1 cellular context compared by ENCODE assay signal in the genomic region with DNA sequence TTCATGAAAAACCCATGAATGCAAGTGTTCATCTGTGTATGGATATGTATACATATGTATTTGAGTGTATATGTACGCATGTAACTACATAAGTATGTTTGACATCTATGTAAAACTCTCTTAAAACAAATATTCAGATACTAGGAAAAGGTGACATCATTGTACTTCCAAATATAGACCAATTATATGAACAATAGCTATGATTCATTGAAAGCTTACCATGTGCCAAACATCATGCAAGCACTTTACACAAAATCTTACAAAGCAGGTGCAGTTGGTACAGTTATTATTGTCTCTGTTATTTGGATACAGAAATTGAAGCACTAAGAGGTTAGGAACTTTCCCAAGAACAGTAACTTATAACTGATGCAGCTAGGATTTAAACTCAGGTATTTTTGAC.
TF ChIP-seq lines count a peak whose summit lies in the region.

No MANE protein-coding gene starts in this region.

TF ChIP-seq in GM23338, 12 proteins besides CTCF, POLR2A, EP300 and RAD21 (continued from another document):
- TF ChIP-seq, protein P1, sequence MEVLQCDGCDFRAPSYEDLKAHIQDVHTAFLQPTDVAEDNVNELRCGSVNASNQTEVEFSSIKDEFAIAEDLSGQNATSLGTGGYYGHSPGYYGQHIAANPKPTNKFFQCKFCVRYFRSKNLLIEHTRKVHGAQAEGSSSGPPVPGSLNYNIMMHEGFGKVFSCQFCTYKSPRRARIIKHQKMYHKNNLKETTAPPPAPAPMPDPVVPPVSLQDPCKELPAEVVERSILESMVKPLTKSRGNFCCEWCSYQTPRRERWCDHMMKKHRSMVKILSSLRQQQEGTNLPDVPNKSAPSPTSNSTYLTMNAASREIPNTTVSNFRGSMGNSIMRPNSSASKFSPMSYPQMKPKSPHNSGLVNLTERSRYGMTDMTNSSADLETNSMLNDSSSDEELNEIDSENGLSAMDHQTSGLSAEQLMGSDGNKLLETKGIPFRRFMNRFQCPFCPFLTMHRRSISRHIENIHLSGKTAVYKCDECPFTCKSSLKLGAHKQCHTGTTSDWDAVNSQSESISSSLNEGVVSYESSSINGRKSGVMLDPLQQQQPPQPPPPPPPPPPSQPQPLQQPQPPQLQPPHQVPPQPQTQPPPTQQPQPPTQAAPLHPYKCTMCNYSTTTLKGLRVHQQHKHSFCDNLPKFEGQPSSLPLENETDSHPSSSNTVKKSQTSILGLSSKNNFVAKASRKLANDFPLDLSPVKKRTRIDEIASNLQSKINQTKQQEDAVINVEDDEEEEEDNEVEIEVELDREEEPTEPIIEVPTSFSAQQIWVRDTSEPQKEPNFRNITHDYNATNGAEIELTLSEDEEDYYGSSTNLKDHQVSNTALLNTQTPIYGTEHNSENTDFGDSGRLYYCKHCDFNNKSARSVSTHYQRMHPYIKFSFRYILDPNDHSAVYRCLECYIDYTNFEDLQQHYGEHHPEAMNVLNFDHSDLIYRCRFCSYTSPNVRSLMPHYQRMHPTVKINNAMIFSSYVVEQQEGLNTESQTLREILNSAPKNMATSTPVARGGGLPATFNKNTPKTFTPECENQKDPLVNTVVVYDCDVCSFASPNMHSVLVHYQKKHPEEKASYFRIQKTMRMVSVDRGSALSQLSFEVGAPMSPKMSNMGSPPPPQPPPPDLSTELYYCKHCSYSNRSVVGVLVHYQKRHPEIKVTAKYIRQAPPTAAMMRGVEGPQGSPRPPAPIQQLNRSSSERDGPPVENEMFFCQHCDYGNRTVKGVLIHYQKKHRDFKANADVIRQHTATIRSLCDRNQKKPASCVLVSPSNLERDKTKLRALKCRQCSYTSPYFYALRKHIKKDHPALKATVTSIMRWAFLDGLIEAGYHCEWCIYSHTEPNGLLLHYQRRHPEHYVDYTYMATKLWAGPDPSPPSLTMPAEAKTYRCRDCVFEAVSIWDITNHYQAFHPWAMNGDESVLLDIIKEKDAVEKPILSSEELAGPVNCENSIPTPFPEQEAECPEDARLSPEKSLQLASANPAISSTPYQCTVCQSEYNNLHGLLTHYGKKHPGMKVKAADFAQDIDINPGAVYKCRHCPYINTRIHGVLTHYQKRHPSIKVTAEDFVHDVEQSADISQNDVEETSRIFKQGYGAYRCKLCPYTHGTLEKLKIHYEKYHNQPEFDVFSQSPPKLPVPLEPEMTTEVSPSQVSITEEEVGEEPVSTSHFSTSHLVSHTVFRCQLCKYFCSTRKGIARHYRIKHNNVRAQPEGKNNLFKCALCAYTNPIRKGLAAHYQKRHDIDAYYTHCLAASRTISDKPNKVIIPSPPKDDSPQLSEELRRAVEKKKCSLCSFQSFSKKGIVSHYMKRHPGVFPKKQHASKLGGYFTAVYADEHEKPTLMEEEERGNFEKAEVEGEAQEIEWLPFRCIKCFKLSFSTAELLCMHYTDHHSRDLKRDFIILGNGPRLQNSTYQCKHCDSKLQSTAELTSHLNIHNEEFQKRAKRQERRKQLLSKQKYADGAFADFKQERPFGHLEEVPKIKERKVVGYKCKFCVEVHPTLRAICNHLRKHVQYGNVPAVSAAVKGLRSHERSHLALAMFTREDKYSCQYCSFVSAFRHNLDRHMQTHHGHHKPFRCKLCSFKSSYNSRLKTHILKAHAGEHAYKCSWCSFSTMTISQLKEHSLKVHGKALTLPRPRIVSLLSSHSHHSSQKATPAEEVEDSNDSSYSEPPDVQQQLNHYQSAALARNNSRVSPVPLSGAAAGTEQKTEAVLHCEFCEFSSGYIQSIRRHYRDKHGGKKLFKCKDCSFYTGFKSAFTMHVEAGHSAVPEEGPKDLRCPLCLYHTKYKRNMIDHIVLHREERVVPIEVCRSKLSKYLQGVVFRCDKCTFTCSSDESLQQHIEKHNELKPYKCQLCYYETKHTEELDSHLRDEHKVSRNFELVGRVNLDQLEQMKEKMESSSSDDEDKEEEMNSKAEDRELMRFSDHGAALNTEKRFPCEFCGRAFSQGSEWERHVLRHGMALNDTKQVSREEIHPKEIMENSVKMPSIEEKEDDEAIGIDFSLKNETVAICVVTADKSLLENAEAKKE (CRISPR knock-in tag; IDR thresholded peaks at IDR 0.05): no peak
- no peak for TF ChIP-seq STAT1 (IDR thresholded peaks at IDR 0.05; ENCODE audit: unreplicated experiment)
- TF ChIP-seq, protein P2, sequence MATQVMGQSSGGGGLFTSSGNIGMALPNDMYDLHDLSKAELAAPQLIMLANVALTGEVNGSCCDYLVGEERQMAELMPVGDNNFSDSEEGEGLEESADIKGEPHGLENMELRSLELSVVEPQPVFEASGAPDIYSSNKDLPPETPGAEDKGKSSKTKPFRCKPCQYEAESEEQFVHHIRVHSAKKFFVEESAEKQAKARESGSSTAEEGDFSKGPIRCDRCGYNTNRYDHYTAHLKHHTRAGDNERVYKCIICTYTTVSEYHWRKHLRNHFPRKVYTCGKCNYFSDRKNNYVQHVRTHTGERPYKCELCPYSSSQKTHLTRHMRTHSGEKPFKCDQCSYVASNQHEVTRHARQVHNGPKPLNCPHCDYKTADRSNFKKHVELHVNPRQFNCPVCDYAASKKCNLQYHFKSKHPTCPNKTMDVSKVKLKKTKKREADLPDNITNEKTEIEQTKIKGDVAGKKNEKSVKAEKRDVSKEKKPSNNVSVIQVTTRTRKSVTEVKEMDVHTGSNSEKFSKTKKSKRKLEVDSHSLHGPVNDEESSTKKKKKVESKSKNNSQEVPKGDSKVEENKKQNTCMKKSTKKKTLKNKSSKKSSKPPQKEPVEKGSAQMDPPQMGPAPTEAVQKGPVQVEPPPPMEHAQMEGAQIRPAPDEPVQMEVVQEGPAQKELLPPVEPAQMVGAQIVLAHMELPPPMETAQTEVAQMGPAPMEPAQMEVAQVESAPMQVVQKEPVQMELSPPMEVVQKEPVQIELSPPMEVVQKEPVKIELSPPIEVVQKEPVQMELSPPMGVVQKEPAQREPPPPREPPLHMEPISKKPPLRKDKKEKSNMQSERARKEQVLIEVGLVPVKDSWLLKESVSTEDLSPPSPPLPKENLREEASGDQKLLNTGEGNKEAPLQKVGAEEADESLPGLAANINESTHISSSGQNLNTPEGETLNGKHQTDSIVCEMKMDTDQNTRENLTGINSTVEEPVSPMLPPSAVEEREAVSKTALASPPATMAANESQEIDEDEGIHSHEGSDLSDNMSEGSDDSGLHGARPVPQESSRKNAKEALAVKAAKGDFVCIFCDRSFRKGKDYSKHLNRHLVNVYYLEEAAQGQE (IDR thresholded peaks at IDR 0.05; ENCODE audit: unreplicated experiment): no peak
- no peak for TF ChIP-seq POLR2AphosphoS5 (IDR thresholded peaks at IDR 0.05; ENCODE audit: low read depth)
- no peak for TF ChIP-seq NANOG (IDR thresholded peaks at IDR 0.05; ENCODE audit: borderline replicate concordance)
- TF ChIP-seq ZNF114 (CRISPR knock-in tag; IDR thresholded peaks at IDR 0.05): no peak
- TF ChIP-seq JUNB (IDR thresholded peaks at IDR 0.05; ENCODE audit: unreplicated experiment): no peak
- TF ChIP-seq EZH2 (IDR thresholded peaks at IDR 0.05; ENCODE audit: low read depth, unreplicated experiment): no peak
- TF ChIP-seq ZNF331 (CRISPR knock-in tag; IDR thresholded peaks at IDR 0.05; ENCODE audit: low read depth): no peak
- TF ChIP-seq CREB1 (CRISPR knock-in tag; IDR thresholded peaks at IDR 0.05; ENCODE audit: low read depth): no peak
